Comparison of ENCODE assay signal across 1 cellular context in genomic region chr1:178630418-178630817, GRCh38.
A peak's percentile ranks its signal among the peaks of the same experiment; 100 is the strongest.
TF ChIP-seq lines count a peak whose summit lies in the region.

No MANE protein-coding gene starts in this region.

TF ChIP-seq in HepG2, 621 proteins besides CTCF, POLR2A, EP300 and RAD21 (continued from another document and continues in another):
- TF ChIP-seq RERE (CRISPR knock-in tag; IDR thresholded peaks at IDR 0.05; ENCODE audit: low read depth) (no peak), ATF6 (CRISPR knock-in tag; conservative IDR thresholded peaks at IDR 0.05) (no peak), STAT6 (CRISPR knock-in tag; IDR thresholded peaks at IDR 0.05; ENCODE audit: borderline replicate concordance) (no peak), MIXL1 (CRISPR knock-in tag; IDR thresholded peaks at IDR 0.05) (peak; percentile 80), ZNF878 (CRISPR knock-in tag; IDR thresholded peaks at IDR 0.05) (no peak), KLF16 (CRISPR knock-in tag; IDR thresholded peaks at IDR 0.05) (0 out of 4 replicates have a peak, but pooled peaks of 1 of the 2 experiments have one; percentile 21), NFE2L2 (IDR thresholded peaks at IDR 0.05; ENCODE audit: low read length) (no peak), MIER3 (CRISPR knock-in tag; IDR thresholded peaks at IDR 0.05; ENCODE audit: borderline replicate concordance) (no peak), ZNF737 (CRISPR knock-in tag; IDR thresholded peaks at IDR 0.05; ENCODE audit: borderline replicate concordance) (no peak), RXRA (CRISPR knock-in tag; IDR thresholded peaks at IDR 0.05) (no peak), TSC22D2 (CRISPR knock-in tag; IDR thresholded peaks at IDR 0.05; ENCODE audit: borderline replicate concordance) (no peak), IKZF4 (CRISPR knock-in tag; IDR thresholded peaks at IDR 0.05; ENCODE audit: borderline replicate concordance, low read depth, not compliant biosample characterization) (no peak), SOX13 (IDR thresholded peaks at IDR 0.05) (no peak), SOX13 (CRISPR knock-in tag; conservative IDR thresholded peaks at IDR 0.05 in 1 of 2, IDR thresholded peaks at IDR 0.05 in 1 of 2) (peak in 1 of 2 experiments; percentile 72; a peak in 2 of 4 replicates), ARID4A (CRISPR knock-in tag; IDR thresholded peaks at IDR 0.05; ENCODE audit: borderline replicate concordance) (no peak), ETV6 (CRISPR knock-in tag; conservative IDR thresholded peaks at IDR 0.05) (no peak), IKZF5 (CRISPR knock-in tag; IDR thresholded peaks at IDR 0.05) (no peak), ZBTB26 (CRISPR knock-in tag; IDR thresholded peaks at IDR 0.05; ENCODE audit: borderline replicate concordance) (no peak), SP4 (CRISPR knock-in tag; IDR thresholded peaks at IDR 0.05) (no peak), DNMT3B (CRISPR knock-in tag; conservative IDR thresholded peaks at IDR 0.05) (no peak), ARNT2 (CRISPR knock-in tag; IDR thresholded peaks at IDR 0.05; ENCODE audit: low read depth) (no peak), FOXA3 (CRISPR knock-in tag; IDR thresholded peaks at IDR 0.05) (peak; percentile 61), ETS1 (CRISPR knock-in tag; IDR thresholded peaks at IDR 0.05) (no peak), AFF4 (CRISPR knock-in tag; IDR thresholded peaks at IDR 0.05) (no peak), ATM (IDR thresholded peaks at IDR 0.05; ENCODE audit: borderline replicate concordance) (no peak), ZBTB39 (CRISPR knock-in tag; IDR thresholded peaks at IDR 0.05) (no peak), DR1 (CRISPR knock-in tag; IDR thresholded peaks at IDR 0.05) (no peak), CAMTA2 (CRISPR knock-in tag; IDR thresholded peaks at IDR 0.05; ENCODE audit: borderline replicate concordance) (no peak)
